In genomic region chr7:50211306-50212015, GRCh38 we compare ENCODE assay signal across 13 cellular contexts.
DNase-seq lines count a peak whose midpoint lies in the region; ATAC-seq, FAIRE-seq and TF ChIP-seq lines count a peak whose summit lies in the region.
"Had no signal": no experiment of that assay in that cellular context is flagged by ENCODE, and none has a peak within 500 bp of the region (broad histone marks: within the 10 kb centered on the region; RNA-seq: fewer than 3 reads in every experiment).

No MANE protein-coding gene starts in this region.

- intact Hi-C loops in activated naive CD4-positive, alpha-beta T cell treated with anti-CD3 and anti-CD28 coated beads for 36 hours (cut with micrococcal nuclease), result no loop called here

- H3K4me1 Mint-ChIP-seq in activated naive CD4-positive, alpha-beta T cell treated with anti-CD3 and anti-CD28 coated beads for 36 hours (ENCODE audit: low read depth), result peaks cover 90% of the 10 kb centered on the region
- H3K4me1 Mint-ChIP-seq in T-helper 2 cell treated with Interferon-gamma antibody and Interleukin-4, amounts not matched to agents 5 μg/mL and 100 μg/mL, for 36 hours (ENCODE audit: low read depth), result peaks cover 90% of the 10 kb centered on the region
- peaks cover 59 to 60% of the 10 kb centered on the region in 2 donors for H3K4me1 Mint-ChIP-seq in effector memory CD8-positive, alpha-beta T cell (ENCODE audit: low read depth in 2 of 2)
- H3K4me1 Mint-ChIP-seq: GM23338 had no signal

- peak; percentile 65 for FAIRE-seq in urothelium cell line (lab: Jason Lieb, UNC)

- no peaks in the 10 kb centered on the region for H3K36me3 Mint-ChIP-seq in activated naive CD4-positive, alpha-beta T cell treated with anti-CD3 and anti-CD28 coated beads for 36 hours (ENCODE audit: low read depth)
- peaks cover 5% of the 10 kb centered on the region for H3K36me3 Mint-ChIP-seq in T-helper 2 cell treated with Interferon-gamma antibody and Interleukin-4, amounts not matched to agents 5 μg/mL and 100 μg/mL, for 36 hours (ENCODE audit: low read depth)
- peaks cover 5% of the 10 kb centered on the region for H3K36me3 Mint-ChIP-seq in effector memory CD8-positive, alpha-beta T cell (ENCODE audit: insufficient read depth)

- peak overlapping the region; percentile 25 for H3K27ac Mint-ChIP-seq in activated naive CD4-positive, alpha-beta T cell treated with anti-CD3 and anti-CD28 coated beads for 36 hours
- peak overlapping the region; percentile 83 for H3K27ac Mint-ChIP-seq in T-helper 2 cell treated with Interferon-gamma antibody and Interleukin-4, amounts not matched to agents 5 μg/mL and 100 μg/mL, for 36 hours
- H3K27ac Mint-ChIP-seq in effector memory CD8-positive, alpha-beta T cell, result peak overlapping the region; percentile 44 to 85
- H3K27ac Mint-ChIP-seq: GM23338 had no signal

- no peak for DNase-seq in activated naive CD4-positive, alpha-beta T cell treated with anti-CD3 and anti-CD28 coated beads for 36 hours
- DNase-seq in activated naive CD4-positive, alpha-beta T cell (lab: John Stamatoyannopoulos, UW), result no peak
- DNase-seq in T-helper 2 cell treated with Interferon-gamma antibody and Interleukin-4, amounts not matched to agents 5 μg/mL and 100 μg/mL, for 36 hours (ENCODE audit: low spot score), result no peak
- DNase-seq in effector memory CD8-positive, alpha-beta T cell, result no peak
- DNase-seq in urothelium cell line (ENCODE audit: low spot score) (no peak), hypothalamus (lab: John Stamatoyannopoulos, UW) (no peak), GM13977 (ENCODE audit: low spot score) (no peak)
- DNase-seq in activated CD8-positive, alpha-beta memory T cell treated with anti-CD3 and anti-CD28 coated beads, Interleukin-2, amount 50 U/mL, for 4 hours, result no peak
- DNase-seq: activated CD4-positive, alpha-beta T cell treated with anti-CD3 and anti-CD28 coated beads for 1 hour; GDM1; NCI-H2171 treated with DMSO at 0.1 percent for 48 hours had no signal

- no peak for ATAC-seq in effector memory CD8-positive, alpha-beta T cell (replicated peaks)

- H3K4me3 Mint-ChIP-seq in activated naive CD4-positive, alpha-beta T cell treated with anti-CD3 and anti-CD28 coated beads for 36 hours, result no peak overlapping the region
- peak overlapping the region; percentile 61 for H3K4me3 Mint-ChIP-seq in T-helper 2 cell treated with Interferon-gamma antibody and Interleukin-4, amounts not matched to agents 5 μg/mL and 100 μg/mL, for 36 hours
- H3K4me3 Mint-ChIP-seq in effector memory CD8-positive, alpha-beta T cell, result no peak overlapping the region
- H3K4me3 Mint-ChIP-seq: dendritic cell treated with granulocyte-macrophage colony-stimulating factor and Interleukin-4, amounts not matched to agents 40 ng/mL and 50 ng/mL, for 4 days; GM23338 had no signal

- no peak for TF ChIP-seq CTCF in GM13977 (IDR thresholded peaks at IDR 0.05; ENCODE audit: extremely low read depth, insufficient read depth, missing control alignments)

- in situ Hi-C loops in GM13977 (cut with MboI; ENCODE audit: low pct_unique_long_range_greater_than_20kb, low sequenced_read_pairs, unreplicated experiment), result loop anchor here (25.0 kb wide), 1 partner anchor 201 kb away; no protein-coding TSS in a partner anchor

- CTCF ChIA-PET in activated naive CD4-positive, alpha-beta T cell treated with anti-CD3 and anti-CD28 coated beads for 36 hours (lab: Charles Lee), result interaction anchor here (0.7 to 2.3 kb wide), 11 partner anchors 10 to 150 kb away, joined by 3 to 6 read pairs (median 3); no protein-coding TSS in a partner anchor

- no peaks in the 10 kb centered on the region for H3K27me3 Mint-ChIP-seq in activated naive CD4-positive, alpha-beta T cell treated with anti-CD3 and anti-CD28 coated beads for 36 hours (ENCODE audit: low read depth)
- H3K27me3 Mint-ChIP-seq in T-helper 2 cell treated with Interferon-gamma antibody and Interleukin-4, amounts not matched to agents 5 μg/mL and 100 μg/mL, for 36 hours (ENCODE audit: low read depth), result no peaks in the 10 kb centered on the region
- H3K27me3 Mint-ChIP-seq in effector memory CD8-positive, alpha-beta T cell, result no peaks in the 10 kb centered on the region
- H3K27me3 Mint-ChIP-seq: dendritic cell treated with granulocyte-macrophage colony-stimulating factor and Interleukin-4, amounts not matched to agents 40 ng/mL and 50 ng/mL, for 4 days had no signal

- H3K9me3 Mint-ChIP-seq in activated naive CD4-positive, alpha-beta T cell treated with anti-CD3 and anti-CD28 coated beads for 36 hours, result no peaks in the 10 kb centered on the region
- H3K9me3 Mint-ChIP-seq in T-helper 2 cell treated with Interferon-gamma antibody and Interleukin-4, amounts not matched to agents 5 μg/mL and 100 μg/mL, for 36 hours, result no peaks in the 10 kb centered on the region
- H3K9me3 Mint-ChIP-seq in effector memory CD8-positive, alpha-beta T cell, result no peaks in the 10 kb centered on the region
- H3K9me3 Mint-ChIP-seq: dendritic cell treated with granulocyte-macrophage colony-stimulating factor and Interleukin-4, amounts not matched to agents 40 ng/mL and 50 ng/mL, for 4 days; GM23338 had no signal

Comparison
In these comparisons a context has a peak if more than half of its experiments do, and no peak if none do; other contexts are left out.
1. H3K27ac Mint-ChIP-seq: peak in every context shown above with its lines; median percentile 83 in T-helper 2 cell treated with Interferon-gamma antibody and Interleukin-4, amounts not matched to agents 5 μg/mL and 100 μg/mL, for 36 hours; 64 in effector memory CD8-positive, alpha-beta T cell; 25 in activated naive CD4-positive, alpha-beta T cell treated with anti-CD3 and anti-CD28 coated beads for 36 hours.